ENCODE assay signal across 16 cellular contexts in the genomic region with DNA sequence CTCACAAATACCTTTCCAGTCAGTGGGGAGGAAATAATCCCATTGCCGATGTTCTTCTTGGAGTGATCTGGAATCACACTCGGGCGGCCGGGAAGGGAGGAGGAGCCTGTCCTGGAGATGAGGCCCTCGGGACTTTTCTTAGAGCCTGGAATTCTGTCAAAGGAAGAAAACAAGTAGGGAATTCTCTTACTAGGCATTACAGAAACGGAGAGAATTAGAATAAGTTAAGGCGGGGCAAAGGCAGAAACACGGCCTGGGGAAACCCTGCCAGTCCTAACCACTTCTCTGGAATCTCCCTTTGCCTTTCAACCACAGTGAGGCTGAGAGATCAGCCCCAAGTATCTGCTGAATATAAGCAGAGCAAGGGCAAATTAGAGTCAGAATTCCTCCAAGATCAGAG. TPM values are rescaled to one million over a fixed set of nuclear protein-coding genes. Genes with fewer than 3 reads are reported as not detected.
A peak's percentile ranks its signal among the peaks of the same experiment; 100 is the strongest.
DNase-seq lines count a peak whose midpoint lies in the region; ATAC-seq and TF ChIP-seq lines count a peak whose summit lies in the region.
"Had no signal": no experiment of that assay in that cellular context is flagged by ENCODE, and none has a peak within 500 bp of the region (broad histone marks: within the 10 kb centered on the region; RNA-seq: fewer than 3 reads in every experiment).

No MANE protein-coding gene starts in this region.

- no peaks in the 10 kb centered on the region for H3K27me3 ChIP-seq in CD8-positive, alpha-beta memory T cell (ENCODE audit: insufficient read depth, low read length, poor library complexity, severe bottlenecking)
- H3K27me3 ChIP-seq in esophagus squamous epithelium (no peaks in the 10 kb centered on the region), spleen (replicated peaks in 1 of 7) (no peaks in the 10 kb centered on the region)

- H3K27me3 Mint-ChIP-seq in CD8-positive, alpha-beta memory T cell, result peaks cover 0 to 4% of the 10 kb centered on the region in 2 donors
- no peaks in the 10 kb centered on the region for H3K27me3 Mint-ChIP-seq in T-helper 17 cell

- POLR2A ChIA-PET in CD8-positive, alpha-beta memory T cell (lab: Charles Lee), result no interaction called here

- 38 to 54% methylated on average over 8 of the region's 8 CpGs for WGBS in esophagus squamous epithelium, 2 donors
- 74 to 86% (median 81%) methylated on average over 8 of the region's 8 CpGs for WGBS in spleen, 5 donors

- no peak overlapping the region for H3K27ac ChIP-seq in CD8-positive, alpha-beta memory T cell (ENCODE audit: low read depth, low read length)
- peak overlapping the region in 3 of 4 donors; percentile 41 to 52 (median 46) for H3K27ac ChIP-seq in esophagus squamous epithelium
- peak overlapping the region in 2 of 8 donors; percentile 18 to 55 for H3K27ac ChIP-seq in spleen
- H3K27ac ChIP-seq: psoas muscle had no signal

- peaks cover 30 to 42% (median 35%) of the 10 kb centered on the region in 3 donors for H3K4me1 Mint-ChIP-seq in CD8-positive, alpha-beta memory T cell
- peaks cover 14% of the 10 kb centered on the region for H3K4me1 Mint-ChIP-seq in T-helper 17 cell

- TF ChIP-seq CTCF in esophagus squamous epithelium (IDR thresholded peaks at IDR 0.05) (no peak), spleen (IDR thresholded peaks at IDR 0.05 in 8 of 11, conservative IDR thresholded peaks at IDR 0.05 in 3 of 11) (no peak)

- intact Hi-C loops in esophagus squamous epithelium (cut with DNase I), result no loop called here
- intact Hi-C loops in spleen (cut with DNase I; ENCODE audit: low total_unique reads), result no loop called here

- H3K4me3 Mint-ChIP-seq in CD8-positive, alpha-beta memory T cell, result peak overlapping the region in 3 of 7 donors; percentile 21 to 32 (median 23)
- H3K4me3 Mint-ChIP-seq in T-helper 17 cell, result no peak overlapping the region

- H3K4me3 ChIP-seq in CD8-positive, alpha-beta memory T cell (ENCODE audit: low read length), result no peak overlapping the region
- H3K4me3 ChIP-seq in esophagus squamous epithelium (no peak overlapping the region), spleen (no peak overlapping the region)
- H3K4me3 ChIP-seq: psoas muscle had no signal

- peak overlapping the region; percentile 26 to 96 (median 80) for H3K27ac Mint-ChIP-seq in CD8-positive, alpha-beta memory T cell
- H3K27ac Mint-ChIP-seq in T-helper 17 cell, result peak overlapping the region; percentile 84

- H3K36me3 Mint-ChIP-seq in CD8-positive, alpha-beta memory T cell, result peaks cover 17 to 90% (median 34%) of the 10 kb centered on the region in 3 donors
- peaks cover 5% of the 10 kb centered on the region for H3K36me3 Mint-ChIP-seq in T-helper 17 cell (ENCODE audit: low read depth)

- no peak for DNase-seq in CD8-positive, alpha-beta memory T cell
- DNase-seq in T-helper 17 cell (no peak), esophagus squamous epithelium (lab: John Stamatoyannopoulos, UW) (no peak), spleen (peak; percentile 28), NCI-H446 (lab: John Stamatoyannopoulos, UW) (no peak)
- no peak for DNase-seq in activated CD4-positive, alpha-beta T cell treated with anti-CD3 and anti-CD28 coated beads for 1 hour
- DNase-seq: activated CD4-positive, alpha-beta T cell treated with anti-CD3 and anti-CD28 coated beads for 4 hours; GDM1; HCEC 1CT; head of caudate nucleus; mammary epithelial cell; NCI-H345; stimulated activated CD4-positive, alpha-beta T cell treated with anti-CD3 and anti-CD28 coated beads, Interleukin-15, amount 100 ng/mL, for 24 hours; T-helper 9 cell had no signal

- H3K9me3 ChIP-seq in CD8-positive, alpha-beta memory T cell (ENCODE audit: low read length), result no peaks in the 10 kb centered on the region
- H3K9me3 ChIP-seq in T-helper 17 cell (ENCODE audit: control insufficient read depth, low read length, poor library complexity, severe bottlenecking) (no peaks in the 10 kb centered on the region), esophagus squamous epithelium (no peaks in the 10 kb centered on the region), spleen (no peaks in the 10 kb centered on the region)
- H3K9me3 ChIP-seq: psoas muscle had no signal

- TF ChIP-seq POLR2A in esophagus squamous epithelium (IDR thresholded peaks at IDR 0.05) (no peak), spleen (IDR thresholded peaks at IDR 0.05) (no peak)

- H3K36me3 ChIP-seq in CD8-positive, alpha-beta memory T cell (ENCODE audit: insufficient read depth, low read length), result peaks cover 57% of the 10 kb centered on the region
- peaks cover 20 to 100% (median 67%) of the 10 kb centered on the region in 3 donors for H3K36me3 ChIP-seq in esophagus squamous epithelium
- peaks cover 15 to 100% (median 95%) of the 10 kb centered on the region in 6 donors for H3K36me3 ChIP-seq in spleen

- peaks cover 27% of the 10 kb centered on the region for H3K4me1 ChIP-seq in CD8-positive, alpha-beta memory T cell (ENCODE audit: insufficient read depth, low read length)
- peaks cover 0 to 20% (median 0%) of the 10 kb centered on the region in 3 donors for H3K4me1 ChIP-seq in esophagus squamous epithelium
- peaks cover under 1 to 20% (median 9%) of the 10 kb centered on the region in 6 donors for H3K4me1 ChIP-seq in spleen

- ATAC-seq in T-helper 17 cell (peak; percentile 17), GM18873 (IDR thresholded peaks at IDR 0.05; ENCODE audit: low FRiP score, unreplicated experiment) (no peak)
- ATAC-seq: psoas muscle had no signal

- CTCF ChIA-PET in CD8-positive, alpha-beta memory T cell (lab: Charles Lee), result no interaction called here

- H3K9me3 Mint-ChIP-seq in CD8-positive, alpha-beta memory T cell, result no peaks in the 10 kb centered on the region

RNA-seq across cellular contexts. Expression of a gene that starts 27.8 kb away (rescaled TPM):
- total RNA-seq in CD8-positive, alpha-beta memory T cell, result 100 to 1,000 TPM; 118 to 122 TPM
- 43.2 TPM for polyA plus RNA-seq in CD8-positive, alpha-beta memory T cell
- total RNA-seq in T-helper 17 cell, result 100 to 1,000 TPM; 418 to 474 TPM
- total RNA-seq in esophagus squamous epithelium, result 10 to 100 TPM; 13.2 to 38.9 (median 22.4) TPM
- 10 to 100 TPM; 38.0 to 95.0 (median 60.1) TPM for total RNA-seq in spleen
- polyA plus RNA-seq in spleen, result 10 to 100 TPM; 13.4 to 26.1 (median 25.0) TPM

RNA-seq across cellular contexts. Expression of a gene that starts 30.8 kb away (rescaled TPM):
- total RNA-seq in CD8-positive, alpha-beta memory T cell, result 100 to 1,000 TPM; 115 to 129 TPM
- 279 TPM for polyA plus RNA-seq in CD8-positive, alpha-beta memory T cell
- total RNA-seq in T-helper 17 cell, result 100 to 1,000 TPM; 462 to 497 TPM
- 10 to 100 TPM; 42.1 to 86.7 (median 67.5) TPM for total RNA-seq in esophagus squamous epithelium
- total RNA-seq in spleen, result 100 to 1,000 TPM; 119 to 169 (median 138) TPM
- polyA plus RNA-seq in spleen, result 100 to 1,000 TPM in 1 of 3 donors, 10 to 100 TPM in 2; 66.9 to 102 (median 79.4) TPM
